8 cellular contexts compared by ENCODE assay signal in the genomic region with DNA sequence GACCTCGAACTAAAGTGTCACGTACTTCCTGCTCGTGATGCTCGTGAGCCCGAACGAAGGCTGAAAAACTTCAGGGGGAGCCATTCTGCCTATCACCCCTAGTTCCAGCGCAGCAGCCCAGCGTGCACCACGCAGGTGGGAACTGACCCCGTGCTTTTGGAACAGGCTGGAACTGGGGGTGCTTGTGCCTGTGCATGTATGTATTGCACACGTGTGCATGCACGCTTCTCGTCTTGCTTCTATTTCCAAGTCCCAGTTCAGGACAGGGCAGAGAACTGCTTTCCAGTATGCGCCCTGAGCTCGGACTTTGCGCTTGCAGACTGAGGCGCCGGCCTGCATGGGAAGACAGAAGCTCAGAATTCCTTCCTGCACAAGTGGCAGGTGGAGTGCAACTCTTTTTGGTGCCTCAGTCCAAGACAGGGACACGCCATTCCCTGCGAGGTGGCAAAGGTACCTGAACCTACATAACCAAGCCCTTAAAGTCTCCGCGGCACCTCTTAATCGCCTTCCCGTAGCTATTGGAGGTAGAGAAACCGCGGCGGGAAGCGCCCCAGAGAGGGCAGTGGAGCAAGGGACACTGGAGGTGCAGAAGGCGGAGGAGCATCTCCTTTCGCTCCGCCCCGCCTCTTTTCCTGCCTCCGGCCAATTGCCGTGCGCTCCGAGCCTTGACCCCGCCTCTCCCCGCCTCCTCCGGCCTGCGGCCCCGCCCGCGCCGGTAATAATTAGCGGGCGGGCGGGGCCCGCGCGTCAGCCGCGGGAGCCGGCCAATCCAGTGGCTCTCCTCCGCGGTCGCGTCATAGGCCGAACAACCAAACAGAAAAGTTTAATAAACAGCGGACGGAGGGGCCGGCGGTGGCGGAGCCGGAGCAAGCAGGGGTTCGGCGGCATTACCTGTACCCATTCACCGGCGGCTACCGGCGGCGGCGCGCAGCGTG. TPM values are rescaled to one million over a fixed set of nuclear protein-coding genes. Genes with fewer than 3 reads are reported as not detected.
DNase-seq lines count a peak whose midpoint lies in the region; ATAC-seq and TF ChIP-seq lines count a peak whose summit lies in the region.

Gene ZFAND6, plus strand, starts transcription at position 826 of the 935 bp plus-strand sequence. CDS start 60,669 bp downstream, outside the sequence.

- H3F3A ChIP-seq in PC-3 (ENCODE audit: low read length, unreplicated experiment): no peaks in the 10 kb centered on the region

- peaks cover 42% of the 10 kb centered on the region for H3K79me2 ChIP-seq in PC-3 (ENCODE audit: low read length)

- no peak for TF ChIP-seq CTCF in PC-3 (conservative IDR thresholded peaks at IDR 0.05; ENCODE audit: low read depth, low read length)
- no peak for TF ChIP-seq CTCF in epithelial cell of proximal tubule (conservative IDR thresholded peaks at IDR 0.05; ENCODE audit: low read depth, low read length)

- peak; percentile 71 for ATAC-seq in GM21576 (IDR thresholded peaks at IDR 0.05; ENCODE audit: unreplicated experiment)
- peak; percentile 87 for ATAC-seq in PC-3

- CTCF ChIA-PET in PC-3 (lab: Charles Lee): interaction anchor here (0.5 kb wide), 1 partner anchor 136 kb away, joined by 4 read pairs; no protein-coding TSS in a partner anchor

- BruUV-seq in PC-3 (replicated peaks; lab: Mats Ljungman, UMichigan): TSS peak; percentile 74

- 0 out of 2 replicates have a peak, but pooled peaks have one; percentile 19 for TF ChIP-seq EP300 in Ishikawa (IDR thresholded peaks at IDR 0.05; ENCODE audit: borderline replicate concordance)

- H3K27ac ChIP-seq in PC-3 (ENCODE audit: low read length): peak within 1 kb of the TSS; percentile 66
- peak within 1 kb of the TSS; percentile 96 for H3K27ac ChIP-seq in mucosa of rectum (ENCODE audit: low read depth in 2 of 2, low read length in 2 of 2)

- H3K9ac ChIP-seq in PC-3 (ENCODE audit: low read length) (peak within 1 kb of the TSS; percentile 84), mucosa of rectum (ENCODE audit: low read depth in 1 of 2, low read length in 2 of 2) (peak within 1 kb of the TSS; percentile 87 to 95)

- peak; percentile 83 for DNase-seq in DMS153 treated with DMSO at 0.1 percent for 48 hours (lab: John Stamatoyannopoulos, UW; ENCODE audit: unreplicated experiment)
- peak; percentile 96 for DNase-seq in PC-3
- peak; percentile 97 for DNase-seq in activated T-cell treated with anti-CD3 and anti-CD28 coated beads for 48 hours (ENCODE audit: low read depth)
- peak; percentile 44 for DNase-seq in epithelial cell of proximal tubule (ENCODE audit: low read depth)
- DNase-seq in stimulated activated CD8-positive, alpha-beta memory T cell treated with anti-CD3 and anti-CD28 coated beads, Interleukin-4, amount 100 ng/mL, for 48 hours: peak; percentile 98

- H3K4me1 ChIP-seq in PC-3 (ENCODE audit: insufficient read depth, low read length) (peaks cover 12% of the 10 kb centered on the region; the same call in 1 of the 2 replicates), mucosa of rectum (ENCODE audit: control insufficient read depth in 2 of 2, insufficient read depth in 2 of 2, low read length in 2 of 2) (peaks cover 21 to 25% of the 10 kb centered on the region in 2 donors)

- H3K27me3 ChIP-seq in PC-3 (ENCODE audit: low read length): no peaks in the 10 kb centered on the region
- no peaks in the 10 kb centered on the region for H3K27me3 ChIP-seq in mucosa of rectum (ENCODE audit: control insufficient read depth in 2 of 2, insufficient read depth in 2 of 2, low read length in 2 of 2)

- peak within 1 kb of the TSS; percentile 88 for H2AFZ ChIP-seq in PC-3 (ENCODE audit: low read length)

- H3K9me3 ChIP-seq in PC-3 (ENCODE audit: low read length): no peaks in the 10 kb centered on the region
- no peaks in the 10 kb centered on the region for H3K9me3 ChIP-seq in mucosa of rectum (ENCODE audit: control insufficient read depth in 2 of 2, low read length in 2 of 2)

- POLR2A ChIA-PET in PC-3 (lab: Charles Lee; ENCODE audit: unreplicated experiment): interaction anchor here (0.6 kb wide), 3 partner anchors 21 to 424 kb away, joined by 3 to 9 read pairs (median 6); no protein-coding TSS in a partner anchor

- H3K4me2 ChIP-seq in PC-3 (ENCODE audit: low read length): peak within 1 kb of the TSS; percentile 99

- peak; percentile 5; the same call in 1 of the 2 replicates for TF ChIP-seq RAD21 in Ishikawa (IDR thresholded peaks at IDR 0.05; ENCODE audit: low read depth)

- H3K36me3 ChIP-seq in PC-3 (ENCODE audit: low read depth, low read length) (no peaks in the 10 kb centered on the region), mucosa of rectum (ENCODE audit: control insufficient read depth in 2 of 2, insufficient read depth in 2 of 2, low read length in 2 of 2) (no peaks in the 10 kb centered on the region)

- peak within 1 kb of the TSS; percentile 88 for H3K4me3 ChIP-seq in PC-3 (ENCODE audit: low read length)
- H3K4me3 ChIP-seq in epithelial cell of proximal tubule (ENCODE audit: low read depth, low read length): peak within 1 kb of the TSS; percentile 73
- H3K4me3 ChIP-seq in mucosa of rectum (ENCODE audit: low read length in 2 of 2): peak within 1 kb of the TSS; percentile 80 to 89

- peaks cover 23% of the 10 kb centered on the region for H4K20me1 ChIP-seq in PC-3 (ENCODE audit: low read length)

- intact Hi-C loops in PC-3 (cut with micrococcal nuclease): loop anchor here (1.0 to 10.0 kb wide), 3 partner anchors 93 to 164 kb away; partner anchors contain the start of genes FAH and MTHFS

- H3K9me2 ChIP-seq in PC-3 (replicated peaks; ENCODE audit: low read length): no peaks in the 10 kb centered on the region

TF ChIP-seq in Ishikawa, 13 proteins besides CTCF, POLR2A, EP300 and RAD21:
- TF ChIP-seq CREB1 (IDR thresholded peaks at IDR 0.05; ENCODE audit: low read depth) (peak; percentile 74), TEAD4 (IDR thresholded peaks at IDR 0.05) (no peak), MAX (IDR thresholded peaks at IDR 0.05) (0 out of 2 replicates have a peak, but pooled peaks have one; percentile 30), TAF1 (IDR thresholded peaks at IDR 0.05; ENCODE audit: low read depth) (peak; percentile 73; the same call in 1 of the 2 replicates), TCF12 (IDR thresholded peaks at IDR 0.05; ENCODE audit: low read depth) (no peak)

RNA-seq across cellular contexts. Expression of gene ZFAND6, which starts in this region (rescaled TPM):
- total RNA-seq in PC-3 (2014; rRNA removed) (50.2 and 96.6 TPM in 2 replicates), epithelial cell of proximal tubule (86.7 and 126 TPM in 2 replicates)

Comparison
In these comparisons a context has a peak if more than half of its experiments do, and no peak if none do; other contexts are left out.
1. Peak in every context shown above with its lines: DNase-seq, ATAC-seq, H3K4me3 ChIP-seq and H3K27ac ChIP-seq.
2. DNase-seq: peak in every context shown above with its lines; median percentile 98 in stimulated activated CD8-positive, alpha-beta memory T cell treated with anti-CD3 and anti-CD28 coated beads, Interleukin-4, amount 100 ng/mL, for 48 hours; 97 in activated T-cell treated with anti-CD3 and anti-CD28 coated beads for 48 hours; 96 in PC-3; 83 in DMS153 treated with DMSO at 0.1 percent for 48 hours; 44 in epithelial cell of proximal tubule.